ENCODE assay signal across 8 cellular contexts in genomic region chr18:77131100-77131651, GRCh38. TPM values are rescaled to one million over a fixed set of nuclear protein-coding genes. Genes with fewer than 3 reads are reported as not detected.
DNase-seq lines count a peak whose midpoint lies in the region; ATAC-seq and TF ChIP-seq lines count a peak whose summit lies in the region.

No MANE protein-coding gene starts in this region.

- peak overlapping the region; percentile 92 for H3K9ac ChIP-seq in HCT116 (ENCODE audit: low read length)
- peak overlapping the region; percentile 94 to 95 for H3K9ac ChIP-seq in colonic mucosa (ENCODE audit: low read depth in 2 of 2, low read length in 2 of 2)

- H3K9me3 ChIP-seq in HCT116 (ENCODE audit: control insufficient read depth in 1 of 2, insufficient read depth in 1 of 2, low read depth in 1 of 2, low read length in 2 of 2) = no peaks in the 10 kb centered on the region
- H3K9me3 ChIP-seq in colonic mucosa = no peaks in the 10 kb centered on the region
- H3K9me3 ChIP-seq in lung (ENCODE audit: control insufficient read depth in 2 of 2, insufficient read depth in 1 of 2, low read length in 1 of 2) = no peaks in the 10 kb centered on the region

- H3K4me1 ChIP-seq in HCT116 (ENCODE audit: control insufficient read depth in 1 of 2, insufficient read depth in 2 of 2, low read length in 2 of 2) (peaks cover 28 to 57% of the 10 kb centered on the region in 2 experiments), colonic mucosa (peaks cover 12% of the 10 kb centered on the region), lung (ENCODE audit: control insufficient read depth in 2 of 2, insufficient read depth in 2 of 2, low read length in 2 of 2) (peaks cover 7 to 16% of the 10 kb centered on the region in 2 donors)

- H3K27me3 ChIP-seq in HCT116 (ENCODE audit: insufficient read depth, low read length) (no peaks in the 10 kb centered on the region), colonic mucosa (no peaks in the 10 kb centered on the region), lung (ENCODE audit: control insufficient read depth, insufficient read depth) (no peaks in the 10 kb centered on the region)

- H3K36me3 ChIP-seq in HCT116 (ENCODE audit: control insufficient read depth in 1 of 2, insufficient read depth in 2 of 2, low read length in 2 of 2) (0 out of 4 replicates have a peak, but pooled peaks cover 0 to 4% of the 10 kb centered on the region in 2 experiments), colonic mucosa (no peaks in the 10 kb centered on the region), lung (ENCODE audit: control insufficient read depth in 2 of 2, insufficient read depth in 2 of 2, low read length in 2 of 2) (no peaks in the 10 kb centered on the region)

- H3K27ac Mint-ChIP-seq in stimulated activated naive B cell treated with anti-CD40 and anti-IgM and Interleukin-4, amounts not matched to agents 10 μg/mL and 1 μg/mL and 100 μg/mL, for 72 hours = peak overlapping the region; percentile 99

- CTCF ChIA-PET in HCT116 (lab: Charles Lee) = no interaction called here

- H3K4me1 Mint-ChIP-seq in stimulated activated naive B cell treated with anti-CD40 and anti-IgM and Interleukin-4, amounts not matched to agents 10 μg/mL and 1 μg/mL and 100 μg/mL, for 72 hours = peaks cover 43 to 73% of the 10 kb centered on the region in 2 donors

- POLR2A ChIA-PET in HCT116 (lab: Charles Lee) = no interaction called here

- H3K36me3 Mint-ChIP-seq in stimulated activated naive B cell treated with anti-CD40 and anti-IgM and Interleukin-4, amounts not matched to agents 10 μg/mL and 1 μg/mL and 100 μg/mL, for 72 hours = peaks cover 22 to 35% of the 10 kb centered on the region in 2 donors

- TF ChIP-seq CTCF in HCT116 (IDR thresholded peaks at IDR 0.05 in 2 of 3, conservative IDR thresholded peaks at IDR 0.05 in 1 of 3; ENCODE audit: borderline replicate concordance in 1 of 3, insufficient read depth in 1 of 3, low read depth in 2 of 3, low read length in 2 of 3) (no peak), colonic mucosa (IDR thresholded peaks at IDR 0.05) (no peak), lung (IDR thresholded peaks at IDR 0.05; ENCODE audit: control extremely low read depth, extremely low read depth) (no peak)

- no peaks in the 10 kb centered on the region for H4K20me1 ChIP-seq in HCT116 (ENCODE audit: insufficient read depth)

- RAD21 ChIA-PET in HCT116 (lab: Charles Lee; ENCODE audit: low non-redundant PET in 1 of 2, low total read pairs in 2 of 2, uncharacterized antibody in 2 of 2, unreplicated experiment in 2 of 2) = no interaction called here

- peaks cover 59% of the 10 kb centered on the region for H3K79me2 ChIP-seq in HCT116 (ENCODE audit: insufficient read depth, low read length)

- H3K4me3 Mint-ChIP-seq in stimulated activated naive B cell treated with anti-CD40 and anti-IgM and Interleukin-4, amounts not matched to agents 10 μg/mL and 1 μg/mL and 100 μg/mL, for 72 hours = peak overlapping the region; percentile 97 to 99

- ATAC-seq in HCT116 (0 out of 2 replicates have a peak, but pooled peaks have one; percentile 7), lung (ENCODE audit: insufficient read depth, low FRiP score) (peak; percentile 20), HG02981 (IDR thresholded peaks at IDR 0.05; ENCODE audit: unreplicated experiment) (no peak)
- ATAC-seq in stimulated activated naive B cell treated with anti-CD40 and anti-IgM and Interleukin-4, amounts not matched to agents 10 μg/mL and 1 μg/mL and 100 μg/mL, for 72 hours (replicated peaks) = peak; percentile 37 to 38

- intact Hi-C loops in HCT116 (cut with micrococcal nuclease) = loop anchor here (5.0 to 10.0 kb wide), 2 partner anchors 76 to 126 kb away; no protein-coding TSS in a partner anchor
- intact Hi-C loops in colonic mucosa (cut with DNase I) = no loop called here

- in situ Hi-C loops in ACHN (cut with HindIII; ENCODE audit: low pct_ligation_motif_present, low pct_unique_long_range_greater_than_20kb, low sequenced_read_pairs) = no loop called here

- no peak for TF ChIP-seq POLR2A in HCT116 (IDR thresholded peaks at IDR 0.05; ENCODE audit: borderline replicate concordance, extremely low read depth, insufficient read depth, insufficient read length)

- TSS peak; percentile 46 for BruUV-seq in HCT116 (replicated peaks; lab: Mats Ljungman, UMichigan)

- no peak for TF ChIP-seq RAD21 in HCT116 (IDR thresholded peaks at IDR 0.05; ENCODE audit: low read depth)

- H3K9me2 ChIP-seq in HCT116 (ENCODE audit: insufficient read depth) = no peaks in the 10 kb centered on the region

- H3K27me3 Mint-ChIP-seq in stimulated activated naive B cell treated with anti-CD40 and anti-IgM and Interleukin-4, amounts not matched to agents 10 μg/mL and 1 μg/mL and 100 μg/mL, for 72 hours = no peaks in the 10 kb centered on the region

- H3K4me3 ChIP-seq in HCT116 (replicated peaks in 1 of 2; ENCODE audit: low read depth in 1 of 2, low read length in 2 of 2) = peak overlapping the region; percentile 71 to 79
- H3K4me3 ChIP-seq in colonic mucosa = peak overlapping the region; percentile 91
- peak overlapping the region; percentile 76 for H3K4me3 ChIP-seq in lung

- H3K27ac ChIP-seq in HCT116 (ENCODE audit: low read depth, low read length) (peak overlapping the region; percentile 90), colonic mucosa (peak overlapping the region; percentile 97), lung (ENCODE audit: low read depth in 1 of 2, low read length in 1 of 2) (peak overlapping the region; percentile 87 to 97)

- peak overlapping the region; percentile 94 for H3K4me2 ChIP-seq in HCT116 (ENCODE audit: low read length)

- H3K9me3 Mint-ChIP-seq in stimulated activated naive B cell treated with anti-CD40 and anti-IgM and Interleukin-4, amounts not matched to agents 10 μg/mL and 1 μg/mL and 100 μg/mL, for 72 hours = no peaks in the 10 kb centered on the region

- peak; percentile 30 for DNase-seq in ACHN
- DNase-seq in HCT116 (ENCODE audit: low read depth, low spot score) = no peak
- peak; percentile 22 for DNase-seq in T-helper 9 cell
- peak; percentile 53 for DNase-seq in colonic mucosa
- DNase-seq in lung (ENCODE audit: low spot score) = peak; percentile 65
- DNase-seq in stimulated activated naive B cell treated with anti-CD40 and anti-IgM and Interleukin-4, amounts not matched to agents 10 μg/mL and 1 μg/mL and 100 μg/mL, for 72 hours = peak; percentile 35
- DNase-seq in NCI-H187 (lab: John Stamatoyannopoulos, UW) = no peak

- WGBS in lung, 2 donors = 2 to 3% methylated on average over 31 of the region's 31 CpGs

- no peak overlapping the region for H2AFZ ChIP-seq in HCT116 (ENCODE audit: low read depth, low read length, poor library complexity, severe bottlenecking)

TF ChIP-seq in HCT116, 20 proteins besides CTCF, POLR2A, EP300 and RAD21:
- TF ChIP-seq MAX (IDR thresholded peaks at IDR 0.05) = no peak
- TF ChIP-seq EZH2 (IDR thresholded peaks at IDR 0.05) = no peak
- TF ChIP-seq ZNF274 (IDR thresholded peaks at IDR 0.05; ENCODE audit: low read depth, low read length) = no peak
- TF ChIP-seq YY1 (IDR thresholded peaks at IDR 0.05; ENCODE audit: extremely low read depth, insufficient replicate concordance, low read depth, low read length) = no peak
- no peak for TF ChIP-seq ZBTB33 (IDR thresholded peaks at IDR 0.05; ENCODE audit: extremely low read depth, insufficient replicate concordance, low read length)
- TF ChIP-seq SRF (IDR thresholded peaks at IDR 0.05; ENCODE audit: low read depth) = no peak
- no peak for TF ChIP-seq POLR2AphosphoS5 (IDR thresholded peaks at IDR 0.05; ENCODE audit: low read depth, low read length)
- no peak for TF ChIP-seq SP1 (IDR thresholded peaks at IDR 0.05; ENCODE audit: low read depth)
- no peak for TF ChIP-seq CBX3 (IDR thresholded peaks at IDR 0.05; ENCODE audit: low read depth)
- no peak for TF ChIP-seq ZFX (IDR thresholded peaks at IDR 0.05)
- no peak for TF ChIP-seq FOSL1 (IDR thresholded peaks at IDR 0.05; ENCODE audit: low read depth)
- no peak for TF ChIP-seq JUND (IDR thresholded peaks at IDR 0.05)

RNA-seq across cellular contexts. Expression of gene MBP, which starts 1.4 kb away (rescaled TPM):
- total RNA-seq in HCT116 (2021; ENCODE audit: unreplicated experiment) = 34.9 TPM
- 17.5 and 20.2 TPM in 2 replicates for polyA plus RNA-seq in HCT116 (2012)
- total RNA-seq in colonic mucosa = 10 to 100 TPM; 43.0 to 65.8 TPM
- total RNA-seq in lung = 10 to 100 TPM; 39.4 to 64.1 TPM
- polyA plus RNA-seq in lung = 10 to 100 TPM; 15.6 to 22.4 TPM

Comparison
In these comparisons a context has a peak if more than half of its experiments do, and no peak if none do; other contexts are left out.
1. DNase-seq: peak in ACHN (single experiment), T-helper 9 cell (single experiment), colonic mucosa (single experiment), lung (single experiment) and stimulated activated naive B cell treated with anti-CD40 and anti-IgM and Interleukin-4, amounts not matched to agents 10 μg/mL and 1 μg/mL and 100 μg/mL, for 72 hours (single experiment); none in HCT116 (single experiment) and NCI-H187 (0 of 2).
2. Peak in every context shown above with its lines, with median percentiles within 50 percentile points of each other: H3K27ac ChIP-seq and H3K4me3 ChIP-seq.